ENCODE assay signal across 8 cellular contexts in the genomic region with DNA sequence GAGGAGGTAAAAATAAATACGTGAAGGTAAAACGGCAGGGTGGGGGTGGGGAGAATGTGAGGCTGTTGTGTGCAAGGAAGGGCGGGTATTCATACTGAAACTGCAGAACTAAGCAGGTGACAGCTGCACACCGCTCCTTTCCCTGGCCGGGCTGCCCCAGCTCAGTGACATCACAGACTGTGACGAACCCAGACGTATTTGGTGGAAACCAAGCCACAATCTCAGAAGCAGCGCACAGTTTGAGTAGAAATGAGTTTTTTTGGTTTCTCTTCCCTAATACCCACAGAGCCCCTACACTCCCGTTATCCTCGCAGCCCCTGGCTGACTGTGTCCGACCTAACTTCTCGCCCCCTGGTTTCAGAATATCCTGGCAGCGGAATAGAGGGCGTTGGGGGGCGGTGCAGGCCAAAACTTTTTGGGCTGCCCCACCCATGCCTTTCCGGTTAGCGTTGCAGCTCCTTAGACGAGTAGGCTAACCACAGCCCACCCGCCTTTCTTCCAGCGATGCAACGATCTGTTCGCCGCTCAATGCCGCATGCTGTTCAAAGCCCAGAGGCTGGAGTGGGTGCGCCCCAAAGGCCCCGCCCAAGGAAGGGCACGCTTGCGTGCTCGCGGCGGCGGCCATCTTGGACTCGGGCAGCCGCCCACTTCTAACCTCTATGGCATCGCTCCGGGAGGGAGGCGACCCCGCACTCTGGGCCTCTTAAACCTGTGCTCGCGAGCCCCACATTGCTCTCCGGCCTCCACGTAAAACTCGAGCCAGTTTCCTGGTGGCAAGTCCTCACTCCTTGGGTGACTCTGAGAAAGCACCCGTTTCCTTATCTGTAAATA.
DNase-seq lines count a peak whose midpoint lies in the region; ATAC-seq and TF ChIP-seq lines count a peak whose summit lies in the region.

No MANE protein-coding gene starts in this region.

- in situ Hi-C loops in GM18951 (cut with MboI; ENCODE audit: low sequenced_read_pairs, unreplicated experiment): no loop called here

- peak; percentile 87 for DNase-seq in AG08396 (ENCODE audit: low spot score)
- DNase-seq in NCI-H446 (lab: John Stamatoyannopoulos, UW): peak; percentile 44 to 83
- DNase-seq in activated CD4-positive, CD25-positive, alpha-beta regulatory T cell treated with anti-CD3 and anti-CD28 coated beads, Interleukin-2, amount 50 U/mL, for 72 hours: peak; percentile 89
- DNase-seq in cerebellar cortex (ENCODE audit: low spot score): peak; percentile 87
- DNase-seq in kidney tubule cell (ENCODE audit: low spot score): peak; percentile 69
- peak; percentile 75 to 92 (median 80) for DNase-seq in stimulated activated CD4-positive, alpha-beta T cell treated with anti-CD3 and anti-CD28 coated beads, Interleukin-1b, Interleukin-23, amount 100 ng/mL, for 24 hours (ENCODE audit: low read depth in 4 of 4, low spot score in 1 of 4)

- peak; percentile 74 for TF ChIP-seq POLR2A in GM18951 (IDR thresholded peaks at IDR 0.05; ENCODE audit: extremely low read depth, insufficient read depth, insufficient read length)

- peak; percentile 67 for ATAC-seq in HG03139 (IDR thresholded peaks at IDR 0.05; ENCODE audit: unreplicated experiment)

Comparison
In these comparisons a context has a peak if more than half of its experiments do, and no peak if none do; other contexts are left out.
1. Peak in every context shown above with its lines: DNase-seq and ATAC-seq.